Comparison of ENCODE assay signal across 1 cellular context in the genomic region with DNA sequence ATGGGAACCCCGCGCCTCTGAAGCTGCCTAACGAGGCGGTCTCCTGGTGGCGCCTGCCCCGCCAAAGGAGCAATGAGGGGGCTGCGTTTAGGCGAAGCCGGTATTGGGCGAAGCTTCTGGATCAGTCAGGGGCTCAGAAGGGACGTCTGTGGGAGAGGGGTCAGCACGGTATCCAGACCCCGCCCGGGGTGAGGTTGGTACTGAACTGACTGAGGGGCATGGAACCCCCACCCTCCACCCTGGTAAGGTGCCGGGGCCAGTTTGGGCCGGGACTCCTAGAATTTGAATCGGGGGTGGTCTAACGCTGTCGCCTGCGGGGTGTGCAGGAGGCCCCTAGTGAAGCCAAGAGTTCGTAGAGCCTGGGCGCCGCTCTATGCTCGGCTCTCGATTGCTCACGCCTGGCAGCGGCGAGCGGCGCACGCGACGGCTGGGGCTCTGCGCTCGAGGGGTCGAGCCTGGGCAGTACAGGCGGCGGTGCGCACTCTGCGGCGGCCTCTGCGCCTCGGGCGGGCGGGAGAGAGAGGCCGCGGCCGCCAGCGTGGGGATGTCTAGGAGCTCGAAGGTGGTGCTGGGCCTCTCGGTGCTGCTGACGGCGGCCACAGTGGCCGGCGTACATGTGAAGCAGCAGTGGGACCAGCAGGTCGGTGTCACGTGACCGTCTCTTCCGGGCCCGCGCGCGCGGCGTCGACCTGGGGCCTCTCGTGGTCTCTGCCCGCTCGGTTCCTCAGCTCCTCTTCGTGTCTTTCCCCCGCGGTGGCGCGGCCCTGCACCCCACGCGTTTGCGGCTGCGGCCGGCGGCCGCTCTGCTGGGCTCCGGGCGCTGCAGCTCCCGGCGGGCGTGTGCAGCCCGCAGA.
TF ChIP-seq lines count a peak whose summit lies in the region.

A gene with protein sequence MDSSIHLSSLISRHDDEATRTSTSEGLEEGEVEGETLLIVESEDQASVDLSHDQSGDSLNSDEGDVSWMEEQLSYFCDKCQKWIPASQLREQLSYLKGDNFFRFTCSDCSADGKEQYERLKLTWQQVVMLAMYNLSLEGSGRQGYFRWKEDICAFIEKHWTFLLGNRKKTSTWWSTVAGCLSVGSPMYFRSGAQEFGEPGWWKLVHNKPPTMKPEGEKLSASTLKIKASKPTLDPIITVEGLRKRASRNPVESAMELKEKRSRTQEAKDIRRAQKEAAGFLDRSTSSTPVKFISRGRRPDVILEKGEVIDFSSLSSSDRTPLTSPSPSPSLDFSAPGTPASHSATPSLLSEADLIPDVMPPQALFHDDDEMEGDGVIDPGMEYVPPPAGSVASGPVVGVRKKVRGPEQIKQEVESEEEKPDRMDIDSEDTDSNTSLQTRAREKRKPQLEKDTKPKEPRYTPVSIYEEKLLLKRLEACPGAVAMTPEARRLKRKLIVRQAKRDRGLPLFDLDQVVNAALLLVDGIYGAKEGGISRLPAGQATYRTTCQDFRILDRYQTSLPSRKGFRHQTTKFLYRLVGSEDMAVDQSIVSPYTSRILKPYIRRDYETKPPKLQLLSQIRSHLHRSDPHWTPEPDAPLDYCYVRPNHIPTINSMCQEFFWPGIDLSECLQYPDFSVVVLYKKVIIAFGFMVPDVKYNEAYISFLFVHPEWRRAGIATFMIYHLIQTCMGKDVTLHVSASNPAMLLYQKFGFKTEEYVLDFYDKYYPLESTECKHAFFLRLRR (plus strand): TSS at position 452 of the 854 bp plus-strand sequence. CDS start 4,798 bp downstream, outside the sequence.
A gene with protein sequence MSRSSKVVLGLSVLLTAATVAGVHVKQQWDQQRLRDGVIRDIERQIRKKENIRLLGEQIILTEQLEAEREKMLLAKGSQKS (plus strand): TSS at position 452 of the 854 bp plus-strand sequence. CDS start 93 bp downstream, at position 545.

TF ChIP-seq in K562, 482 proteins besides CTCF, POLR2A, EP300 and RAD21 (continued from another document and continues in another):
- TF ChIP-seq CBX2 (IDR thresholded peaks at IDR 0.05; ENCODE audit: insufficient read depth, low read length, poor library complexity, severe bottlenecking) (no peak), ZNF766 (CRISPR knock-in tag; conservative IDR thresholded peaks at IDR 0.05) (no peak), RB1 (IDR thresholded peaks at IDR 0.05; ENCODE audit: low read depth) (peak; percentile 55; the same call in 1 of the 2 replicates), SMAD4 (CRISPR knock-in tag; conservative IDR thresholded peaks at IDR 0.05) (peak; percentile 80), GABPB1 (CRISPR knock-in tag; IDR thresholded peaks at IDR 0.05) (peak; percentile 62; the same call in 1 of the 2 replicates), NFIC (IDR thresholded peaks at IDR 0.05) (peak; percentile 25; the same call in 1 of the 2 replicates), PHF21A (IDR thresholded peaks at IDR 0.05; ENCODE audit: borderline replicate concordance, low read depth) (no peak), NEUROD1 (IDR thresholded peaks at IDR 0.05; ENCODE audit: borderline replicate concordance, low read depth, low read length, partially characterized antibody) (peak; percentile 72), SAFB (IDR thresholded peaks at IDR 0.05; ENCODE audit: borderline replicate concordance, low read depth, low read length) (no peak), JUND (IDR thresholded peaks at IDR 0.05; ENCODE audit: borderline replicate concordance, low read depth, low read length) (0 out of 2 replicates have a peak, but pooled peaks have one; percentile 3), JUND (tag; IDR thresholded peaks at IDR 0.05; ENCODE audit: borderline replicate concordance, low read depth, low read length) (no peak), ZBED1 (IDR thresholded peaks at IDR 0.05) (no peak), BCOR (IDR thresholded peaks at IDR 0.05) (no peak), IFI16 (CRISPR knock-in tag; IDR thresholded peaks at IDR 0.05) (no peak), NBN (IDR thresholded peaks at IDR 0.05; ENCODE audit: low read depth) (no peak), ZNF717 (CRISPR knock-in tag; IDR thresholded peaks at IDR 0.05) (no peak), SRSF7 (optimal IDR thresholded peaks at IDR 0.05; ENCODE audit: low read depth, low read length) (no peak), RFX7 (CRISPR knock-in tag; IDR thresholded peaks at IDR 0.05) (no peak), CC2D1A (IDR thresholded peaks at IDR 0.05) (no peak)
- TF ChIP-seq, protein P1, sequence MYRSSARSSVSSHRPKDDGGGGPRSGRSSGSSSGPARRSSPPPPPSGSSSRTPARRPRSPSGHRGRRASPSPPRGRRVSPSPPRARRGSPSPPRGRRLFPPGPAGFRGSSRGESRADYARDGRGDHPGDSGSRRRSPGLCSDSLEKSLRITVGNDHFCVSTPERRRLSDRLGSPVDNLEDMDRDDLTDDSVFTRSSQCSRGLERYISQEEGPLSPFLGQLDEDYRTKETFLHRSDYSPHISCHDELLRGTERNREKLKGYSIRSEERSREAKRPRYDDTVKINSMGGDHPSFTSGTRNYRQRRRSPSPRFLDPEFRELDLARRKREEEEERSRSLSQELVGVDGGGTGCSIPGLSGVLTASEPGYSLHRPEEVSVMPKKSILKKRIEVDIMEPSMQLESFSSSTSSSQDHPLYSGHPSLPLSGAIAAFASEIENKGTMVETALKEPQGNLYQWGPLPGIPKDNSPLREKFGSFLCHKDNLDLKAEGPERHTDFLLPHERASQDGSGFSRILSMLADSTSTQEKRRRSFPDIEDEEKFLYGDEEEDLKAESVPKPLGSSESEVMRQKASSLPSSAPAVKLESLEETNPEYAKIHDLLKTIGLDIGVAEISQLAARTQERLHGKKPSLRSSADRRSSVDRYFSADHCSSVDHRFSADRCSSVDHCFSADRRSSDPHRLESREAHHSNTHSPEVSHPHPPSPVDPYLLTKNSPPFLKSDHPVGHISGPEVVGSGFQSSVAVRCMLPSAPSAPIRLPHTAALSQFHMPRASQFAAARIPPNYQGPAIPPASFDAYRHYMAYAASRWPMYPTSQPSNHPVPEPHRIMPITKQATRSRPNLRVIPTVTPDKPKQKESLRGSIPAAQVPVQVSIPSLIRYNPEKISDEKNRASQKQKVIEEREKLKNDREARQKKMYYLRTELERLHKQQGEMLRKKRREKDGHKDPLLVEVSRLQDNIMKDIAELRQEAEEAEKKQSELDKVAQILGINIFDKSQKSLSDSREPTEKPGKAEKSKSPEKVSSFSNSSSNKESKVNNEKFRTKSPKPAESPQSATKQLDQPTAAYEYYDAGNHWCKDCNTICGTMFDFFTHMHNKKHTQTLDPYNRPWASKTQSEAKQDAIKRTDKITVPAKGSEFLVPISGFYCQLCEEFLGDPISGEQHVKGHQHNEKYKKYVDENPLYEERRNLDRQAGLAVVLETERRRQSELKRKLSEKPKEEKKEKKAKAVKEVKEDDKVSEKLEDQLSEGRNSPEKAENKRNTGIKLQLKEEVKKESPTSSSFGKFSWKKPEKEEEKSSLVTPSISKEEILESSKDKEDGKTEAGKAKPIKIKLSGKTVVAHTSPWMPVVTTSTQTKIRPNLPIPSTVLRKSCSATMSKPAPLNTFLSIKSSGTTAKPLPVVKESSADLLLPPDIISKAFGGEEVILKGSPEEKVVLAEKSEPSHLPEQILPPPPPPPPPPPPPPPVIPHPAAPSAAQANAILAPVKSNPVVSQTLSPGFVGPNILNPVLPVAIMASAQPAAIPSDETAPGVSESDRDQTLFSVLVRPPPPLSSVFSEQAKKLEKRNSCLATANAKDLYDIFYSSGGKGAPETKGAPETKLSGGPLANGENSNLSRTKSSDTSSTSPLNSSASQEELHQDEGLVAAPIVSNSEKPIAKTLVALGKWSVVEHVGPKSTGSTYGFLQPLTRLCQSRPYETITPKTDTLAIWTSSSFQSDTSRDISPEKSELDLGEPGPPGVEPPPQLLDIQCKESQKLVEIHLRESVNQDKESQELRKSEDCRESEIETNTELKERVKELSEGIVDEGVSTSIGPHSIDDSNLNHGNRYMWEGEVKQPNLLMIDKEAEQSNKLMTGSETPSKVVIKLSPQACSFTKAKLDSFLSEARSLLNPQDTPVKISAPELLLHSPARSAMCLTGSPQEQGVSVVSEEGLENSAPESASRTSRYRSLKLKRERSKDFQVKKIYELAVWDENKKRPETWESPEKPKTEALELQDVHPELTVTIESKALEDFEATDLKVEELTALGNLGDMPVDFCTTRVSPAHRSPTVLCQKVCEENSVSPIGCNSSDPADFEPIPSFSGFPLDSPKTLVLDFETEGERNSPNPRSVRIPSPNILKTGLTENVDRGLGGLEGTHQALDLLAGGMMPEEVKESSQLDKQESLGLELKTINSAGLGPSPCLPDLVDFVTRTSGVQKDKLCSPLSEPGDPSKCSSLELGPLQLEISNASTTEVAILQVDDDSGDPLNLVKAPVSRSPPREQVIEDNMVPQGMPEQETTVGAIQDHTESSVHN (IDR thresholded peaks at IDR 0.05; ENCODE audit: borderline replicate concordance in 1 of 2, low read depth in 1 of 2) = no peak
- TF ChIP-seq, protein P2, sequence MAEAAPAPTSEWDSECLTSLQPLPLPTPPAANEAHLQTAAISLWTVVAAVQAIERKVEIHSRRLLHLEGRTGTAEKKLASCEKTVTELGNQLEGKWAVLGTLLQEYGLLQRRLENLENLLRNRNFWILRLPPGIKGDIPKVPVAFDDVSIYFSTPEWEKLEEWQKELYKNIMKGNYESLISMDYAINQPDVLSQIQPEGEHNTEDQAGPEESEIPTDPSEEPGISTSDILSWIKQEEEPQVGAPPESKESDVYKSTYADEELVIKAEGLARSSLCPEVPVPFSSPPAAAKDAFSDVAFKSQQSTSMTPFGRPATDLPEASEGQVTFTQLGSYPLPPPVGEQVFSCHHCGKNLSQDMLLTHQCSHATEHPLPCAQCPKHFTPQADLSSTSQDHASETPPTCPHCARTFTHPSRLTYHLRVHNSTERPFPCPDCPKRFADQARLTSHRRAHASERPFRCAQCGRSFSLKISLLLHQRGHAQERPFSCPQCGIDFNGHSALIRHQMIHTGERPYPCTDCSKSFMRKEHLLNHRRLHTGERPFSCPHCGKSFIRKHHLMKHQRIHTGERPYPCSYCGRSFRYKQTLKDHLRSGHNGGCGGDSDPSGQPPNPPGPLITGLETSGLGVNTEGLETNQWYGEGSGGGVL (CRISPR knock-in tag; IDR thresholded peaks at IDR 0.05) = no peak
- TF ChIP-seq, protein P3, sequence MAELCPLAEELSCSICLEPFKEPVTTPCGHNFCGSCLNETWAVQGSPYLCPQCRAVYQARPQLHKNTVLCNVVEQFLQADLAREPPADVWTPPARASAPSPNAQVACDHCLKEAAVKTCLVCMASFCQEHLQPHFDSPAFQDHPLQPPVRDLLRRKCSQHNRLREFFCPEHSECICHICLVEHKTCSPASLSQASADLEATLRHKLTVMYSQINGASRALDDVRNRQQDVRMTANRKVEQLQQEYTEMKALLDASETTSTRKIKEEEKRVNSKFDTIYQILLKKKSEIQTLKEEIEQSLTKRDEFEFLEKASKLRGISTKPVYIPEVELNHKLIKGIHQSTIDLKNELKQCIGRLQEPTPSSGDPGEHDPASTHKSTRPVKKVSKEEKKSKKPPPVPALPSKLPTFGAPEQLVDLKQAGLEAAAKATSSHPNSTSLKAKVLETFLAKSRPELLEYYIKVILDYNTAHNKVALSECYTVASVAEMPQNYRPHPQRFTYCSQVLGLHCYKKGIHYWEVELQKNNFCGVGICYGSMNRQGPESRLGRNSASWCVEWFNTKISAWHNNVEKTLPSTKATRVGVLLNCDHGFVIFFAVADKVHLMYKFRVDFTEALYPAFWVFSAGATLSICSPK (IDR thresholded peaks at IDR 0.05; ENCODE audit: borderline replicate concordance) = no peak
- TF ChIP-seq, protein P4, sequence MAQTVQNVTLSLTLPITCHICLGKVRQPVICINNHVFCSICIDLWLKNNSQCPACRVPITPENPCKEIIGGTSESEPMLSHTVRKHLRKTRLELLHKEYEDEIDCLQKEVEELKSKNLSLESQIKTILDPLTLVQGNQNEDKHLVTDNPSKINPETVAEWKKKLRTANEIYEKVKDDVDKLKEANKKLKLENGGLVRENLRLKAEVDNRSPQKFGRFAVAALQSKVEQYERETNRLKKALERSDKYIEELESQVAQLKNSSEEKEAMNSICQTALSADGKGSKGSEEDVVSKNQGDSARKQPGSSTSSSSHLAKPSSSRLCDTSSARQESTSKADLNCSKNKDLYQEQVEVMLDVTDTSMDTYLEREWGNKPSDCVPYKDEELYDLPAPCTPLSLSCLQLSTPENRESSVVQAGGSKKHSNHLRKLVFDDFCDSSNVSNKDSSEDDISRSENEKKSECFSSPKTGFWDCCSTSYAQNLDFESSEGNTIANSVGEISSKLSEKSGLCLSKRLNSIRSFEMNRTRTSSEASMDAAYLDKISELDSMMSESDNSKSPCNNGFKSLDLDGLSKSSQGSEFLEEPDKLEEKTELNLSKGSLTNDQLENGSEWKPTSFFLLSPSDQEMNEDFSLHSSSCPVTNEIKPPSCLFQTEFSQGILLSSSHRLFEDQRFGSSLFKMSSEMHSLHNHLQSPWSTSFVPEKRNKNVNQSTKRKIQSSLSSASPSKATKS (CRISPR knock-in tag; IDR thresholded peaks at IDR 0.05) = no peak
- TF ChIP-seq, protein P5, sequence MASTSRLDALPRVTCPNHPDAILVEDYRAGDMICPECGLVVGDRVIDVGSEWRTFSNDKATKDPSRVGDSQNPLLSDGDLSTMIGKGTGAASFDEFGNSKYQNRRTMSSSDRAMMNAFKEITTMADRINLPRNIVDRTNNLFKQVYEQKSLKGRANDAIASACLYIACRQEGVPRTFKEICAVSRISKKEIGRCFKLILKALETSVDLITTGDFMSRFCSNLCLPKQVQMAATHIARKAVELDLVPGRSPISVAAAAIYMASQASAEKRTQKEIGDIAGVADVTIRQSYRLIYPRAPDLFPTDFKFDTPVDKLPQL (IDR thresholded peaks at IDR 0.05; ENCODE audit: extremely low read depth, insufficient read length) = no peak
